19 cellular contexts compared by ENCODE assay signal in the genomic region with DNA sequence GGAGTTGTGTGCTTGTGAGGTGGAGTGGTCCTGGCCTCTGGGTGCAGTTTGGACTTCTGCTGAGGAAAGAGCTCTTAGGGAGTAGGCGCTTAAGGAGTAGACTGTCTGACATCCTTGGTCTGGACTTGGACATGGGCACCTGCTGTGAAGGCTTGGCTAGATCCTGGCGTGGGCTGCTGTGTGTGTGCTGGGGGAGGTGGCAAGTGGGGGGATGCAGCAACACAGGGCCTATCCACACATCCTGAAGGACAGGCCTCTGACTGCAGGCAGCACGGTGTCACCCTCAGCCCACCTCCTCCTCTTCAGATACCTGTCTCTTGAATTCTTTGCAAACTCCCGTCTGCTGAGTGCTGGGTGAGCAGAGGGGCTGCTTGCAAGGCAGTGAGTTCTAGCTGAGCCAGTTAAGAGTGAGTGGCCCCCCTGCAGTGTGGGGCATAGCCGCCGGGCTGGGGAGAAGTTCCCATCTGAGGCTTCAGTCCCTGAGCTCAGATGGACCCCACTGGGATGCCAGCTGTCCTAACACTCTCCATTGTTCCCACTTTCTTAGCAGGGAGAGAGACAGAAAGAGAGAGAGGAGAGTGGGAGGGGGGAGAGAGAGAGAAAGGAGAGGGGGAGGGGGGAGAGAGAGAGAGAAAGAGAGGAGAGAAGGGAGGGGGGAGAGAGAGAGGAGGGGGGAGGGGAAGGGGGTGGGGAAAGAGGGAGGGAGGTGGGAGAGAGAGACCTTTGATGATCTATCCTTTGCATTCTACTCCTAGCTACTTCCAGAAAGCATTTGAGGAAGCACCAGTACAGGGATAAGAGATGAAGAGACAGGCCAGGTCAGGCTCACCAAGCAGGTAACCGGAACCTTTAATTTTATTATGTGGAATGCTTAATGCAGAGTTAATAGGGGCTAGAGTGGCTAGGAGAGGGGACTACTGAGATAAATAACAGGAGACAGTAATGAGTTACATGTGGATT. TPM values are rescaled to one million over a fixed set of nuclear protein-coding genes. Genes with fewer than 3 reads are reported as not detected.
DNase-seq lines count a peak whose midpoint lies in the region; ATAC-seq and TF ChIP-seq lines count a peak whose summit lies in the region.
"Had no signal": no experiment of that assay in that cellular context is flagged by ENCODE, and none has a peak within 500 bp of the region (broad histone marks: within the 10 kb centered on the region; RNA-seq: fewer than 3 reads in every experiment).

No MANE protein-coding gene starts in this region.

- peak overlapping the region; percentile 41; the same call in 1 of the 2 replicates for H3K4me3 ChIP-seq in GM23338
- H3K4me3 ChIP-seq in HUES64 (ENCODE audit: low read length): peak overlapping the region; percentile 11
- H3K4me3 ChIP-seq: BLaER1, skin epidermis, thyroid gland had no signal

- no peaks in the 10 kb centered on the region for H3K9me3 ChIP-seq in HUES64 (ENCODE audit: insufficient read depth, low read depth, low read length)
- H3K9me3 ChIP-seq: BLaER1, thyroid gland had no signal

- ATAC-seq in GM23338: peak; percentile 85
- no peak for ATAC-seq in GM19455 (IDR thresholded peaks at IDR 0.05; ENCODE audit: unreplicated experiment)
- ATAC-seq in GM18517 (IDR thresholded peaks at IDR 0.05; ENCODE audit: unreplicated experiment): no peak

- H3K36me3 Mint-ChIP-seq in GM23338 (ENCODE audit: low read depth) (peaks cover 25% of the 10 kb centered on the region), brain (peaks cover 31% of the 10 kb centered on the region), mesothelial cell of epicardium (peaks cover 21% of the 10 kb centered on the region)

- H3K27me3 Mint-ChIP-seq in GM23338 (ENCODE audit: insufficient read depth, low read depth, poor library complexity) (peaks cover 20% of the 10 kb centered on the region), brain (peaks cover 4% of the 10 kb centered on the region), mesothelial cell of epicardium (ENCODE audit: low read depth) (no peaks in the 10 kb centered on the region)

- H3K36me3 ChIP-seq in GM23338 (ENCODE audit: insufficient read depth) (0 out of 2 replicates have a peak, but pooled peaks cover 3% of the 10 kb centered on the region), HUES64 (ENCODE audit: insufficient read depth, low read length) (peaks cover 28% of the 10 kb centered on the region)

- no peak overlapping the region for H2AFZ ChIP-seq in GM23338

- no peaks in the 10 kb centered on the region for H3K9me2 ChIP-seq in GM23338 (ENCODE audit: insufficient read depth)

- H3K4me2 ChIP-seq in GM23338: peak overlapping the region; percentile 71
- H3K4me2 ChIP-seq: BLaER1 had no signal

- no peak for TF ChIP-seq CTCF in GM23338 (conservative IDR thresholded peaks at IDR 0.05; ENCODE audit: low read depth in 2 of 2)
- no peak for TF ChIP-seq CTCF in brain (conservative IDR thresholded peaks at IDR 0.05)
- no peak for TF ChIP-seq CTCF in mesothelial cell of epicardium (IDR thresholded peaks at IDR 0.05; ENCODE audit: unreplicated experiment)

- H3K4me1 Mint-ChIP-seq in GM23338 (peaks cover 31% of the 10 kb centered on the region), brain (peaks cover 52% of the 10 kb centered on the region), mesothelial cell of epicardium (peaks cover 11% of the 10 kb centered on the region)

- peak; percentile 76 for DNase-seq in GM23338 (ENCODE audit: low spot score)
- DNase-seq in mesothelial cell of epicardium (ENCODE audit: low spot score in 2 of 2, unreplicated experiment in 2 of 2): no peak
- DNase-seq in activated CD8-positive, alpha-beta memory T cell treated with anti-CD3 and anti-CD28 coated beads for 24 hours: no peak
- DNase-seq: amniotic stem cell; foreskin melanocyte; KBM-7; NCI-H1092; NK-92 treated with Interleukin-12 subunit alpha and Interleukin-12 subunit beta, amount 100 ng/mL, for 24 hours; stimulated activated CD4-positive, alpha-beta T cell treated with anti-CD3 and anti-CD28 coated beads, Interleukin-4, amount 100 ng/mL, for 24 hours; thyroid gland had no signal

- 26% methylated on average over 7 of the region's 7 CpGs for WGBS in HUES64

- peak overlapping the region; percentile 25; the same call in 1 of the 2 replicates for H3K9ac ChIP-seq in HUES64 (ENCODE audit: low read depth, low read length)
- H3K9ac ChIP-seq: BLaER1 had no signal

- H3K27me3 ChIP-seq in GM23338 (ENCODE audit: insufficient read depth) (no peaks in the 10 kb centered on the region), HUES64 (ENCODE audit: insufficient read depth, low read length) (no peaks in the 10 kb centered on the region)
- H3K27me3 ChIP-seq: BLaER1, thyroid gland had no signal

- peaks cover 9% of the 10 kb centered on the region; the same call in 1 of the 2 replicates for H3F3A ChIP-seq in GM23338 (replicated peaks; ENCODE audit: low read depth)

- H3K9me3 Mint-ChIP-seq in GM23338: no peaks in the 10 kb centered on the region; the same call in 2 of the 3 replicates
- no peaks in the 10 kb centered on the region for H3K9me3 Mint-ChIP-seq in brain
- no peaks in the 10 kb centered on the region for H3K9me3 Mint-ChIP-seq in mesothelial cell of epicardium

- H3K4me3 Mint-ChIP-seq in GM23338 (peak overlapping the region; percentile 55), brain (peak overlapping the region in 1 of 5 experiments; percentile 14), mesothelial cell of epicardium (no peak overlapping the region)

- H4K20me1 ChIP-seq in GM23338 (replicated peaks; ENCODE audit: insufficient read depth): peaks cover 8% of the 10 kb centered on the region; the same call in 1 of the 2 replicates
- H4K20me1 ChIP-seq: BLaER1 had no signal

- H3K27ac Mint-ChIP-seq in GM23338 (peak overlapping the region; percentile 90), brain (peak overlapping the region; percentile 72 to 94 (median 85)), mesothelial cell of epicardium (peak overlapping the region; percentile 47)

- H3K27ac ChIP-seq in GM23338 (ENCODE audit: low read depth) (peak overlapping the region; percentile 81), HUES64 (ENCODE audit: low read depth, low read length) (peak overlapping the region; percentile 64; the same call in 1 of the 2 replicates)
- H3K27ac ChIP-seq: epithelial cell of prostate, skin epidermis, thyroid gland had no signal

- H3K79me2 ChIP-seq in GM23338 (replicated peaks; ENCODE audit: insufficient read depth): no peaks in the 10 kb centered on the region

- H3K4me1 ChIP-seq in GM23338 (ENCODE audit: insufficient read depth) (peaks cover 17% of the 10 kb centered on the region), HUES64 (ENCODE audit: insufficient read depth, low read length) (peaks cover 25% of the 10 kb centered on the region)
- H3K4me1 ChIP-seq: thyroid gland had no signal

TF ChIP-seq in GM23338, 12 proteins besides CTCF, POLR2A, EP300 and RAD21 (continues in another document):
- TF ChIP-seq CREB1 (CRISPR knock-in tag; IDR thresholded peaks at IDR 0.05; ENCODE audit: low read depth): no peak

RNA-seq across cellular contexts. Expression of a gene that starts 12.6 kb away (rescaled TPM):
- 2.1 and 2.3 TPM in 2 replicates for total RNA-seq in GM23338 (2014; rRNA removed; shearing (Covaris generic))
- polyA plus RNA-seq in GM23338 (2016; fragmentation: Nextera tagmentation; extraction: Ambion mirVana) (1.1 and 1.3 TPM in 2 replicates), brain (ENCODE audit: insufficient read depth, low read depth, low replicate concordance) (81.2 TPM)
- 4.1 TPM for polyA plus RNA-seq in HUES64 (2013, experiment 1 of 2)
- 8.5 TPM for polyA plus RNA-seq in HUES64 (2013, experiment 2 of 2)
- 0.07 to 0.33 TPM (median 0.09 TPM) in 3 replicates for total RNA-seq in mesothelial cell of epicardium
- total RNA-seq: T-helper 1 cell treated with Interleukin-12 subunit alpha and Interleukin-12 subunit beta and Interleukin-4 antibody, amounts not matched to agents 30 ng/mL and 1 ng/mL, for 36 hours had no signal

RNA-seq across cellular contexts. Expression of a gene that starts 18.3 kb away (rescaled TPM):
- total RNA-seq in GM23338 (2014; rRNA removed; shearing (Covaris generic)): 64.6 and 144 TPM in 2 replicates
- 429 and 450 TPM in 2 replicates for polyA plus RNA-seq in GM23338 (2016; fragmentation: Nextera tagmentation; extraction: Ambion mirVana)
- polyA plus RNA-seq in HUES64 (2013, experiment 1 of 2): 137 TPM
- 138 TPM for polyA plus RNA-seq in HUES64 (2013, experiment 2 of 2)
- 105 TPM for polyA plus RNA-seq in brain (ENCODE audit: insufficient read depth, low read depth, low replicate concordance)
- total RNA-seq in mesothelial cell of epicardium: 63.8 to 70.0 TPM (median 66.3 TPM) in 3 replicates

RNA-seq across cellular contexts. Expression of a gene that starts 18.4 kb away (rescaled TPM):
- total RNA-seq in GM23338 (2014; rRNA removed; shearing (Covaris generic)): 0.38 TPM in 1 of 2 replicates, not detected in the other
- 0.64 TPM in 1 of 2 replicates, not detected in the other for polyA plus RNA-seq in GM23338 (2016; fragmentation: Nextera tagmentation; extraction: Ambion mirVana)
- 0.30 TPM for polyA plus RNA-seq in HUES64 (2013, experiment 1 of 2)
- polyA plus RNA-seq in HUES64 (2013, experiment 2 of 2): 0.32 TPM
- 1.2 TPM for polyA plus RNA-seq in brain (ENCODE audit: insufficient read depth, low read depth, low replicate concordance)
- 0.31 to 0.40 TPM in 2 of 3 replicates, not detected in the other for total RNA-seq in mesothelial cell of epicardium
- total RNA-seq: liver; T-helper 1 cell treated with Interleukin-12 subunit alpha and Interleukin-12 subunit beta and Interleukin-4 antibody, amounts not matched to agents 30 ng/mL and 1 ng/mL, for 36 hours had no signal
